14 cellular contexts compared by ENCODE assay signal in the genomic region with DNA sequence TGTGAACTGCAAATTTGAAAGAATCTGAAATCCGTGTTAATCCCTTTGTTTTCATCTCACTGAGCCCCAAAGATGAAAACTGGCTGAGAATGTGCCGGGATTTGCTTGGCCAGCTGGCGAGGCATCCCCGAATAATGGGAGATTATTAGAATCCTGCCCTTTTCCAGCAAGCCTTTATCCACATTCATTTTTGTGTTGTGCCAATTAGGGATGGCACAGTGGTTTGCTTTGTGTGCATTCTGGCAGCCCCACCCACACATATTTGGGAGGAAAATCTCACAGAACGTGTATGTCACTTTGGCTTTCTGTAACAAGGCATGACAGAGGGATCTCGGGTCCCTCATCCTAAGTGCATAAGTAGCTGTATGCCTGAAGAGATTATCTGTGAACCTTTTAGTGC.
"Had no signal": no experiment of that assay in that cellular context is flagged by ENCODE, and none has a peak within 500 bp of the region (broad histone marks: within the 10 kb centered on the region; RNA-seq: fewer than 3 reads in every experiment).

No MANE protein-coding gene starts in this region.

- ATAC-seq: activated T-helper 17 cell treated with anti-CD3 and anti-CD28 coated beads, Interleukin-2, amount 50 U/mL, for 72 hours; esophagus mucosa; left ventricle myocardium superior; stimulated activated naive B cell treated with anti-CD40 and anti-IgM and Interleukin-4, amounts not matched to agents 10 μg/mL and 1 μg/mL and 100 μg/mL, for 72 hours; T-cell had no signal

- DNase-seq: activated CD4-positive, CD25-positive, alpha-beta regulatory T cell treated with anti-CD3 and anti-CD28 coated beads, Interleukin-2, amount 50 U/mL, for 72 hours; activated naive CD4-positive, alpha-beta T cell treated with Interleukin-2 at 50 U/mL for 16 hours; activated T-cell treated with anti-CD3 and anti-CD28 coated beads for 4 hours; left ventricle myocardium superior; mesendoderm; nephron progenitor cell; stimulated activated CD4-positive, alpha-beta T cell treated with anti-CD3 and anti-CD28 coated beads, Interleukin-15, amount 100 ng/mL, for 24 hours; stimulated activated CD4-positive, alpha-beta T cell treated with anti-CD3 and anti-CD28 coated beads, Interleukin-4, amount 100 ng/mL, for 1 hour; stimulated activated naive B cell treated with anti-CD40 and anti-IgM and Interleukin-4, amounts not matched to agents 10 μg/mL and 1 μg/mL and 100 μg/mL, for 72 hours; T-cell; T1000; transverse colon had no signal
